Comparison of ENCODE assay signal across 15 cellular contexts in the genomic region with DNA sequence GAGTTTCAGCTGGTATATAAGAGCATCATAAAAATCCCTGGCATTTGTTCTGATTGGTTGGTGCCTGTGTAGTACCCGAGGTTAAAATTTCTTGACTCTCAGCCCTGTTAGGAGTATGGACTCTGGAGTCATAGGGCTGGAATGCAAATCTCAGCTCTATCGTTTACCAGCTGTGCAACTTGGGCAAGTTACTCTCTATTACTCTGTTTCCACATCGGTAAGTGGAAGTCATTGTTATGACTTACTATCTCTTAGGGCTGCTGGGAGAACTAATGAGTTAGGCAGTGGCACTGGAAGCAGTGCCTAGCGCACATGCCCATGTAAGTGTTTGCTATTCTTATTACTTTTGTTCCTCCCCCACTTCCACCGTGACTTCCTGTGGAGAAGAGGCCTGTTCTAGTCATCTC.
A peak's percentile ranks its signal among the peaks of the same experiment; 100 is the strongest.
DNase-seq lines count a peak whose midpoint lies in the region; ATAC-seq and TF ChIP-seq lines count a peak whose summit lies in the region.
"Had no signal": no experiment of that assay in that cellular context is flagged by ENCODE, and none has a peak within 500 bp of the region (broad histone marks: within the 10 kb centered on the region; RNA-seq: fewer than 3 reads in every experiment).

No MANE protein-coding gene starts in this region.

- no peak overlapping the region for H3K4me3 ChIP-seq in SK-N-SH (ENCODE audit: low read depth in 2 of 2, low read length in 1 of 2)
- H3K4me3 ChIP-seq in foreskin fibroblast (ENCODE audit: low read depth in 1 of 2, low read length in 2 of 2): no peak overlapping the region
- no peak overlapping the region for H3K4me3 ChIP-seq in right lobe of liver
- H3K4me3 ChIP-seq: colonic mucosa, ovary, transverse colon had no signal

- H3F3A ChIP-seq in SK-N-SH (replicated peaks; ENCODE audit: insufficient read depth): peaks cover 12% of the 10 kb centered on the region

- CTCF ChIA-PET in SK-N-SH (lab: Yijun Ruan, JAX): no interaction called here

- no peak for TF ChIP-seq RAD21 in SK-N-SH (IDR thresholded peaks at IDR 0.05; ENCODE audit: low read length)

- H3K27ac ChIP-seq in SK-N-SH (ENCODE audit: low read depth in 2 of 2, low read length in 1 of 2) (no peak overlapping the region), angular gyrus (ENCODE audit: low read depth, low read length) (peak overlapping the region; percentile 37), right lobe of liver (no peak overlapping the region)
- H3K27ac ChIP-seq: colonic mucosa, ovary had no signal

- intact Hi-C loops in right lobe of liver (cut with DNase I): no loop called here

- H2AFZ ChIP-seq in SK-N-SH (ENCODE audit: low read depth): peak overlapping the region; percentile 49; the same call in 1 of the 2 replicates

- H3K9ac ChIP-seq in SK-N-SH: no peak overlapping the region

- no peaks in the 10 kb centered on the region for H3K79me2 ChIP-seq in SK-N-SH (ENCODE audit: insufficient read depth)

- POLR2A ChIA-PET in SK-N-SH (lab: Yijun Ruan, JAX): no interaction called here

- TF ChIP-seq CTCF in SK-N-SH (IDR thresholded peaks at IDR 0.05) (no peak), foreskin fibroblast (IDR thresholded peaks at IDR 0.05; ENCODE audit: low read depth, low read length) (no peak), right lobe of liver (IDR thresholded peaks at IDR 0.05) (no peak)

- 38% methylated on average over 5 of the region's 5 CpGs for WGBS in SK-N-SH (ENCODE audit: low lambda C conversion rate)
- 45% methylated on average over 5 of the region's 5 CpGs for WGBS in right lobe of liver (ENCODE audit: insufficient coverage, low coverage, low lambda C conversion rate, missing lambda C conversion rate)

- DNase-seq in SK-N-SH (no peak), foreskin fibroblast (peak; percentile 88 to 91), right lobe of liver (no peak), KG1 (lab: John Stamatoyannopoulos, UW) (no peak), D341Med (ENCODE audit: low spot score) (no peak)
- DNase-seq: activated CD4-positive, alpha-beta T cell treated with anti-CD3 and anti-CD28 coated beads for 1 hour; activated T-cell treated with anti-CD3 and anti-CD28 coated beads for 4 hours; AML-193; colonic mucosa; kidney; ovary; transverse colon had no signal

- H3K27me3 ChIP-seq in SK-N-SH (ENCODE audit: insufficient read depth) (no peaks in the 10 kb centered on the region; the same call in 1 of the 2 replicates), right lobe of liver (no peaks in the 10 kb centered on the region)
- H3K27me3 ChIP-seq: colonic mucosa, ovary, transverse colon had no signal

- ATAC-seq in SK-N-SH treated with all-trans-retinoic acid at 6 μM for 48 hours (no peak), right lobe of liver (no peak), GM21619 (IDR thresholded peaks at IDR 0.05; ENCODE audit: unreplicated experiment) (no peak)

- H3K4me1 ChIP-seq in SK-N-SH (ENCODE audit: control insufficient read depth in 1 of 2, insufficient read depth in 2 of 2, low read depth in 1 of 2, low read length in 1 of 2) (peaks cover 0 to 13% of the 10 kb centered on the region in 2 experiments; a peak in 2 of 4 replicates), right lobe of liver (no peaks in the 10 kb centered on the region)
- H3K4me1 ChIP-seq: colonic mucosa had no signal

- H3K36me3 ChIP-seq in SK-N-SH (replicated peaks in 1 of 2; ENCODE audit: control insufficient read depth in 1 of 2, insufficient read depth in 2 of 2, low read length in 1 of 2): no peaks in the 10 kb centered on the region
- no peaks in the 10 kb centered on the region for H3K36me3 ChIP-seq in right lobe of liver
- H3K36me3 ChIP-seq: colonic mucosa, ovary, transverse colon had no signal

- no peaks in the 10 kb centered on the region for H3K9me2 ChIP-seq in SK-N-SH

- no peak overlapping the region for H3K4me2 ChIP-seq in SK-N-SH

- H3K9me3 ChIP-seq in SK-N-SH: no peaks in the 10 kb centered on the region
- H3K9me3 ChIP-seq in right lobe of liver: no peaks in the 10 kb centered on the region
- H3K9me3 ChIP-seq: colonic mucosa, ovary, transverse colon had no signal

- no peaks in the 10 kb centered on the region for H4K20me1 ChIP-seq in SK-N-SH (ENCODE audit: insufficient read depth)

- TF ChIP-seq POLR2A in right lobe of liver (IDR thresholded peaks at IDR 0.05): no peak

- TF ChIP-seq EP300 in SK-N-SH (IDR thresholded peaks at IDR 0.05; ENCODE audit: borderline replicate concordance in 1 of 2, low read depth in 1 of 2, low read length in 1 of 2): no peak

TF ChIP-seq in SK-N-SH, 30 proteins besides CTCF, POLR2A, EP300 and RAD21:
- no peak for TF ChIP-seq RXRA (IDR thresholded peaks at IDR 0.05; ENCODE audit: borderline replicate concordance, low read depth)
- TF ChIP-seq TCF12 (IDR thresholded peaks at IDR 0.05): 0 out of 2 replicates have a peak, but pooled peaks have one; percentile 7
TF ChIP-seq in SK-N-SH: peak in this region for 1.

TF ChIP-seq in SK-N-SH treated with all-trans-retinoic acid at 6 μM for 48 hours, 23 proteins besides CTCF, POLR2A, EP300 and RAD21 (continues in another document):
- TF ChIP-seq SNAI2 (CRISPR knock-in tag; IDR thresholded peaks at IDR 0.05) (no peak), GLIS3 (CRISPR knock-in tag; IDR thresholded peaks at IDR 0.05) (no peak), ISL1 (CRISPR knock-in tag; IDR thresholded peaks at IDR 0.05) (no peak), CSDC2 (CRISPR knock-in tag; IDR thresholded peaks at IDR 0.05) (no peak), PPARA (CRISPR knock-in tag; IDR thresholded peaks at IDR 0.05; ENCODE audit: borderline replicate concordance) (no peak), TCF4 (CRISPR knock-in tag; IDR thresholded peaks at IDR 0.05; ENCODE audit: borderline replicate concordance) (no peak), ZNF8 (CRISPR knock-in tag; IDR thresholded peaks at IDR 0.05) (no peak), ZC3H10 (CRISPR knock-in tag; IDR thresholded peaks at IDR 0.05) (no peak), OSR1 (CRISPR knock-in tag; IDR thresholded peaks at IDR 0.05) (no peak), ZFP30 (CRISPR knock-in tag; IDR thresholded peaks at IDR 0.05) (no peak), ESRRG (CRISPR knock-in tag; IDR thresholded peaks at IDR 0.05) (no peak), TOX (CRISPR knock-in tag; IDR thresholded peaks at IDR 0.05; ENCODE audit: borderline replicate concordance) (no peak), BACH2 (CRISPR knock-in tag; IDR thresholded peaks at IDR 0.05; ENCODE audit: borderline replicate concordance) (no peak)
- TF ChIP-seq, protein P1, sequence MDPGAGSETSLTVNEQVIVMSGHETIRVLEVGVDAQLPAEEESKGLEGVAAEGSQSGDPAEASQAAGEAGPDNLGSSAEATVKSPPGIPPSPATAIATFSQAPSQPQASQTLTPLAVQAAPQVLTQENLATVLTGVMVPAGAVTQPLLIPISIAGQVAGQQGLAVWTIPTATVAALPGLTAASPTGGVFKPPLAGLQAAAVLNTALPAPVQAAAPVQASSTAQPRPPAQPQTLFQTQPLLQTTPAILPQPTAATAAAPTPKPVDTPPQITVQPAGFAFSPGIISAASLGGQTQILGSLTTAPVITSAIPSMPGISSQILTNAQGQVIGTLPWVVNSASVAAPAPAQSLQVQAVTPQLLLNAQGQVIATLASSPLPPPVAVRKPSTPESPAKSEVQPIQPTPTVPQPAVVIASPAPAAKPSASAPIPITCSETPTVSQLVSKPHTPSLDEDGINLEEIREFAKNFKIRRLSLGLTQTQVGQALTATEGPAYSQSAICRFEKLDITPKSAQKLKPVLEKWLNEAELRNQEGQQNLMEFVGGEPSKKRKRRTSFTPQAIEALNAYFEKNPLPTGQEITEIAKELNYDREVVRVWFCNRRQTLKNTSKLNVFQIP (CRISPR knock-in tag; IDR thresholded peaks at IDR 0.05; ENCODE audit: borderline replicate concordance, low read depth): no peak
- TF ChIP-seq, protein P2, sequence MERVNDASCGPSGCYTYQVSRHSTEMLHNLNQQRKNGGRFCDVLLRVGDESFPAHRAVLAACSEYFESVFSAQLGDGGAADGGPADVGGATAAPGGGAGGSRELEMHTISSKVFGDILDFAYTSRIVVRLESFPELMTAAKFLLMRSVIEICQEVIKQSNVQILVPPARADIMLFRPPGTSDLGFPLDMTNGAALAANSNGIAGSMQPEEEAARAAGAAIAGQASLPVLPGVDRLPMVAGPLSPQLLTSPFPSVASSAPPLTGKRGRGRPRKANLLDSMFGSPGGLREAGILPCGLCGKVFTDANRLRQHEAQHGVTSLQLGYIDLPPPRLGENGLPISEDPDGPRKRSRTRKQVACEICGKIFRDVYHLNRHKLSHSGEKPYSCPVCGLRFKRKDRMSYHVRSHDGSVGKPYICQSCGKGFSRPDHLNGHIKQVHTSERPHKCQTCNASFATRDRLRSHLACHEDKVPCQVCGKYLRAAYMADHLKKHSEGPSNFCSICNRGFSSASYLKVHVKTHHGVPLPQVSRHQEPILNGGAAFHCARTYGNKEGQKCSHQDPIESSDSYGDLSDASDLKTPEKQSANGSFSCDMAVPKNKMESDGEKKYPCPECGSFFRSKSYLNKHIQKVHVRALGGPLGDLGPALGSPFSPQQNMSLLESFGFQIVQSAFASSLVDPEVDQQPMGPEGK (CRISPR knock-in tag; IDR thresholded peaks at IDR 0.05; ENCODE audit: borderline replicate concordance): no peak
- TF ChIP-seq, protein P3, sequence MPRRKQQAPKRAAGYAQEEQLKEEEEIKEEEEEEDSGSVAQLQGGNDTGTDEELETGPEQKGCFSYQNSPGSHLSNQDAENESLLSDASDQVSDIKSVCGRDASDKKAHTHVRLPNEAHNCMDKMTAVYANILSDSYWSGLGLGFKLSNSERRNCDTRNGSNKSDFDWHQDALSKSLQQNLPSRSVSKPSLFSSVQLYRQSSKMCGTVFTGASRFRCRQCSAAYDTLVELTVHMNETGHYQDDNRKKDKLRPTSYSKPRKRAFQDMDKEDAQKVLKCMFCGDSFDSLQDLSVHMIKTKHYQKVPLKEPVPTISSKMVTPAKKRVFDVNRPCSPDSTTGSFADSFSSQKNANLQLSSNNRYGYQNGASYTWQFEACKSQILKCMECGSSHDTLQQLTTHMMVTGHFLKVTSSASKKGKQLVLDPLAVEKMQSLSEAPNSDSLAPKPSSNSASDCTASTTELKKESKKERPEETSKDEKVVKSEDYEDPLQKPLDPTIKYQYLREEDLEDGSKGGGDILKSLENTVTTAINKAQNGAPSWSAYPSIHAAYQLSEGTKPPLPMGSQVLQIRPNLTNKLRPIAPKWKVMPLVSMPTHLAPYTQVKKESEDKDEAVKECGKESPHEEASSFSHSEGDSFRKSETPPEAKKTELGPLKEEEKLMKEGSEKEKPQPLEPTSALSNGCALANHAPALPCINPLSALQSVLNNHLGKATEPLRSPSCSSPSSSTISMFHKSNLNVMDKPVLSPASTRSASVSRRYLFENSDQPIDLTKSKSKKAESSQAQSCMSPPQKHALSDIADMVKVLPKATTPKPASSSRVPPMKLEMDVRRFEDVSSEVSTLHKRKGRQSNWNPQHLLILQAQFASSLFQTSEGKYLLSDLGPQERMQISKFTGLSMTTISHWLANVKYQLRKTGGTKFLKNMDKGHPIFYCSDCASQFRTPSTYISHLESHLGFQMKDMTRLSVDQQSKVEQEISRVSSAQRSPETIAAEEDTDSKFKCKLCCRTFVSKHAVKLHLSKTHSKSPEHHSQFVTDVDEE (CRISPR knock-in tag; IDR thresholded peaks at IDR 0.05): no peak

Comparison
In these comparisons a context has a peak if more than half of its experiments do, and no peak if none do; other contexts are left out.
1. DNase-seq: peak in foreskin fibroblast (2 of 2); none in SK-N-SH (single experiment), right lobe of liver (0 of 3), KG1 (single experiment) and D341Med (single experiment).